In the genomic region with DNA sequence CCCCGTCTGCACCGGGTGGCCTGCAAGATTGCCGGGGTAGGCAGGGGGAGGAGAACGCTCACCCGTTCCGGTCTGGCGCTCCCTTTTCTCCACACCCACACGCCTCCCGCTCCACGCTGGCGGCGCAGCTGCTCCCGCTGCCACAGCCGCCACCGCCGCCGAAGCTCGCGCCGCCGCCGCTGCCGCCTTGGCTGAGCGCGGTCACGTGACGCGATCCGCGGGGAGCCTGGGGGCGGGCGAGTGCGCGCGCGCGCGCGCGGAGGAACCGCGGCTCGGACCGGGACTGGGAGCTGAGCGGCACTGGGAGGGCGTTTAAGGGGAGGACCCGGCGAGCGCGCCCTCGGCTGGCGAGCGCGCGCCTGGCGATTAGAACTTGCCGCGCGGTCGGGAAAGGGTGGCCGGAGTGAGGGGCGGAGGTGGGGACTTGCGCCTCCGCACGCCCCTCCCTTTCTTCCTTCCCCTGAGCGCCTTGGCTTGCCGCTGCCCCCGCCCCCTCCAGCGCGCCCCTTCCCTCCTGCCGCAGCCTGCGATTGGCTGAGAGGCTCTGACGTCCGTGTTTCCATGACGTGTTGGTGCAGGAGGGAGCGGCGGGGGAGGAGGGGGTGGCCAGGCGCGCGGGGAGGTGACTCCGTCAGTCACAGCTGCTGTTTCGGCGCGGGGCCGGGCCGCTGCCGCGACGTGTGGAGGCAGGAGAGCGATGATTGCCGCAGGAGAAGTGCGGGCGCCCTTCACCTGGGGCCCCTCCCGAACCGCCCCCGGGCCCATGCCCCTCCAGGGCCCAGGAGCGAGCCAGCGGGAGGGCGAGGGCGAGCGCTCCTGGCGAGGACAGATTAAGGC, we compare ENCODE assay signal across 1 cellular context.
TF ChIP-seq lines count a peak whose summit lies in the region.

No MANE protein-coding gene starts in this region.

TF ChIP-seq in HepG2, 621 proteins besides CTCF, POLR2A, EP300 and RAD21 (continued from another document and continues in another):
- TF ChIP-seq, protein P1, sequence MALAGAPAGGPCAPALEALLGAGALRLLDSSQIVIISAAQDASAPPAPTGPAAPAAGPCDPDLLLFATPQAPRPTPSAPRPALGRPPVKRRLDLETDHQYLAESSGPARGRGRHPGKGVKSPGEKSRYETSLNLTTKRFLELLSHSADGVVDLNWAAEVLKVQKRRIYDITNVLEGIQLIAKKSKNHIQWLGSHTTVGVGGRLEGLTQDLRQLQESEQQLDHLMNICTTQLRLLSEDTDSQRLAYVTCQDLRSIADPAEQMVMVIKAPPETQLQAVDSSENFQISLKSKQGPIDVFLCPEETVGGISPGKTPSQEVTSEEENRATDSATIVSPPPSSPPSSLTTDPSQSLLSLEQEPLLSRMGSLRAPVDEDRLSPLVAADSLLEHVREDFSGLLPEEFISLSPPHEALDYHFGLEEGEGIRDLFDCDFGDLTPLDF (CRISPR knock-in tag; IDR thresholded peaks at IDR 0.05) = 0 out of 2 replicates have a peak, but pooled peaks have one; percentile 53
- TF ChIP-seq RCOR2 (CRISPR knock-in tag; IDR thresholded peaks at IDR 0.05) = no peak
- TF ChIP-seq, protein P2, sequence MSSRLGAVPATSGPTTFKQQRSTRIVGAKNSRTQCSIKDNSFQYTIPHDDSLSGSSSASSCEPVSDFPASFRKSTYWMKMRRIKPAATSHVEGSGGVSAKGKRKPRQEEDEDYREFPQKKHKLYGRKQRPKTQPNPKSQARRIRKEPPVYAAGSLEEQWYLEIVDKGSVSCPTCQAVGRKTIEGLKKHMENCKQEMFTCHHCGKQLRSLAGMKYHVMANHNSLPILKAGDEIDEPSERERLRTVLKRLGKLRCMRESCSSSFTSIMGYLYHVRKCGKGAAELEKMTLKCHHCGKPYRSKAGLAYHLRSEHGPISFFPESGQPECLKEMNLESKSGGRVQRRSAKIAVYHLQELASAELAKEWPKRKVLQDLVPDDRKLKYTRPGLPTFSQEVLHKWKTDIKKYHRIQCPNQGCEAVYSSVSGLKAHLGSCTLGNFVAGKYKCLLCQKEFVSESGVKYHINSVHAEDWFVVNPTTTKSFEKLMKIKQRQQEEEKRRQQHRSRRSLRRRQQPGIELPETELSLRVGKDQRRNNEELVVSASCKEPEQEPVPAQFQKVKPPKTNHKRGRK (CRISPR knock-in tag; IDR thresholded peaks at IDR 0.05) = no peak
- TF ChIP-seq IKZF1 (IDR thresholded peaks at IDR 0.05) = no peak
- peak; percentile 64; the same call in 1 of the 2 replicates for TF ChIP-seq ZNF788 (CRISPR knock-in tag; IDR thresholded peaks at IDR 0.05; ENCODE audit: borderline replicate concordance)
- TF ChIP-seq ZNF512B (CRISPR knock-in tag; IDR thresholded peaks at IDR 0.05; ENCODE audit: borderline replicate concordance) = no peak
- peak; percentile 93 for TF ChIP-seq ATF1 (CRISPR knock-in tag; IDR thresholded peaks at IDR 0.05)
- TF ChIP-seq MLLT10 (CRISPR knock-in tag; IDR thresholded peaks at IDR 0.05) = no peak
- peak; percentile 91 for TF ChIP-seq ZGPAT (CRISPR knock-in tag; IDR thresholded peaks at IDR 0.05)
- TF ChIP-seq ZNF382 (CRISPR knock-in tag; IDR thresholded peaks at IDR 0.05; ENCODE audit: borderline replicate concordance) = no peak
- 0 out of 2 replicates have a peak, but pooled peaks have one; percentile 7 for TF ChIP-seq TFE3 (CRISPR knock-in tag; IDR thresholded peaks at IDR 0.05)
- TF ChIP-seq FOXA3 (CRISPR knock-in tag; IDR thresholded peaks at IDR 0.05) = no peak
- TF ChIP-seq ZNF430 (CRISPR knock-in tag; IDR thresholded peaks at IDR 0.05) = peak; percentile 71; the same call in 1 of the 2 replicates
- 0 out of 2 replicates have a peak, but pooled peaks have one; percentile 19 for TF ChIP-seq ATF2 (CRISPR knock-in tag; IDR thresholded peaks at IDR 0.05)
- TF ChIP-seq SMAD1 (CRISPR knock-in tag; IDR thresholded peaks at IDR 0.05; ENCODE audit: borderline replicate concordance, low read depth) = no peak
- TF ChIP-seq, protein P3, sequence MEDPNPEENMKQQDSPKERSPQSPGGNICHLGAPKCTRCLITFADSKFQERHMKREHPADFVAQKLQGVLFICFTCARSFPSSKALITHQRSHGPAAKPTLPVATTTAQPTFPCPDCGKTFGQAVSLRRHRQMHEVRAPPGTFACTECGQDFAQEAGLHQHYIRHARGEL (CRISPR knock-in tag; IDR thresholded peaks at IDR 0.05) = no peak
- TF ChIP-seq ZNF12 (CRISPR knock-in tag; IDR thresholded peaks at IDR 0.05) = peak; percentile 59
- TF ChIP-seq, protein P4, sequence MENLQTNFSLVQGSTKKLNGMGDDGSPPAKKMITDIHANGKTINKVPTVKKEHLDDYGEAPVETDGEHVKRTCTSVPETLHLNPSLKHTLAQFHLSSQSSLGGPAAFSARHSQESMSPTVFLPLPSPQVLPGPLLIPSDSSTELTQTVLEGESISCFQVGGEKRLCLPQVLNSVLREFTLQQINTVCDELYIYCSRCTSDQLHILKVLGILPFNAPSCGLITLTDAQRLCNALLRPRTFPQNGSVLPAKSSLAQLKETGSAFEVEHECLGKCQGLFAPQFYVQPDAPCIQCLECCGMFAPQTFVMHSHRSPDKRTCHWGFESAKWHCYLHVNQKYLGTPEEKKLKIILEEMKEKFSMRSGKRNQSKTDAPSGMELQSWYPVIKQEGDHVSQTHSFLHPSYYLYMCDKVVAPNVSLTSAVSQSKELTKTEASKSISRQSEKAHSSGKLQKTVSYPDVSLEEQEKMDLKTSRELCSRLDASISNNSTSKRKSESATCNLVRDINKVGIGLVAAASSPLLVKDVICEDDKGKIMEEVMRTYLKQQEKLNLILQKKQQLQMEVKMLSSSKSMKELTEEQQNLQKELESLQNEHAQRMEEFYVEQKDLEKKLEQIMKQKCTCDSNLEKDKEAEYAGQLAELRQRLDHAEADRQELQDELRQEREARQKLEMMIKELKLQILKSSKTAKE (CRISPR knock-in tag; IDR thresholded peaks at IDR 0.05; ENCODE audit: borderline replicate concordance) = 0 out of 2 replicates have a peak, but pooled peaks have one; percentile 52
- TF ChIP-seq, protein P5, sequence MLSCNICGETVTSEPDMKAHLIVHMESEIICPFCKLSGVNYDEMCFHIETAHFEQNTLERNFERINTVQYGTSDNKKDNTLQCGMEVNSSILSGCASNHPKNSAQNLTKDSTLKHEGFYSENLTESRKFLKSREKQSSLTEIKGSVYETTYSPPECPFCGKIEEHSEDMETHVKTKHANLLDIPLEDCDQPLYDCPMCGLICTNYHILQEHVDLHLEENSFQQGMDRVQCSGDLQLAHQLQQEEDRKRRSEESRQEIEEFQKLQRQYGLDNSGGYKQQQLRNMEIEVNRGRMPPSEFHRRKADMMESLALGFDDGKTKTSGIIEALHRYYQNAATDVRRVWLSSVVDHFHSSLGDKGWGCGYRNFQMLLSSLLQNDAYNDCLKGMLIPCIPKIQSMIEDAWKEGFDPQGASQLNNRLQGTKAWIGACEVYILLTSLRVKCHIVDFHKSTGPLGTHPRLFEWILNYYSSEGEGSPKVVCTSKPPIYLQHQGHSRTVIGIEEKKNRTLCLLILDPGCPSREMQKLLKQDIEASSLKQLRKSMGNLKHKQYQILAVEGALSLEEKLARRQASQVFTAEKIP (CRISPR knock-in tag; IDR thresholded peaks at IDR 0.05; ENCODE audit: borderline replicate concordance) = no peak
- no peak for TF ChIP-seq ZNF891 (CRISPR knock-in tag; IDR thresholded peaks at IDR 0.05)
- no peak for TF ChIP-seq SOX13 (IDR thresholded peaks at IDR 0.05)
- TF ChIP-seq SOX13 (CRISPR knock-in tag; conservative IDR thresholded peaks at IDR 0.05 in 1 of 2, IDR thresholded peaks at IDR 0.05 in 1 of 2) = no peak
- TF ChIP-seq ZNF33A (CRISPR knock-in tag; IDR thresholded peaks at IDR 0.05; ENCODE audit: borderline replicate concordance) = no peak
- 0 out of 2 replicates have a peak, but pooled peaks have one; percentile 64 for TF ChIP-seq ZNF589 (CRISPR knock-in tag; conservative IDR thresholded peaks at IDR 0.05)
- TF ChIP-seq ZNF468 (CRISPR knock-in tag; IDR thresholded peaks at IDR 0.05) = 0 out of 2 replicates have a peak, but pooled peaks have one; percentile 59
- no peak for TF ChIP-seq ZNF263 (CRISPR knock-in tag; IDR thresholded peaks at IDR 0.05)
- TF ChIP-seq, protein P6, sequence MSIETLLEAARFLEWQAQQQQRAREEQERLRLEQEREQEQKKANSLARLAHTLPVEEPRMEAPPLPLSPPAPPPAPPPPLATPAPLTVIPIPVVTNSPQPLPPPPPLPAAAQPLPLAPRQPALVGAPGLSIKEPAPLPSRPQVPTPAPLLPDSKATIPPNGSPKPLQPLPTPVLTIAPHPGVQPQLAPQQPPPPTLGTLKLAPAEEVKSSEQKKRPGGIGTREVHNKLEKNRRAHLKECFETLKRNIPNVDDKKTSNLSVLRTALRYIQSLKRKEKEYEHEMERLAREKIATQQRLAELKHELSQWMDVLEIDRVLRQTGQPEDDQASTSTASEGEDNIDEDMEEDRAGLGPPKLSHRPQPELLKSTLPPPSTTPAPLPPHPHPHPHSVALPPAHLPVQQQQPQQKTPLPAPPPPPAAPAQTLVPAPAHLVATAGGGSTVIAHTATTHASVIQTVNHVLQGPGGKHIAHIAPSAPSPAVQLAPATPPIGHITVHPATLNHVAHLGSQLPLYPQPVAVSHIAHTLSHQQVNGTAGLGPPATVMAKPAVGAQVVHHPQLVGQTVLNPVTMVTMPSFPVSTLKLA (IDR thresholded peaks at IDR 0.05) = peak; percentile 46
- peak; percentile 65; the same call in 1 of the 2 replicates for TF ChIP-seq ZNF784 (CRISPR knock-in tag; IDR thresholded peaks at IDR 0.05; ENCODE audit: borderline replicate concordance)
- no peak; the same call in 1 of the 2 replicates for TF ChIP-seq NCOA2 (CRISPR knock-in tag; IDR thresholded peaks at IDR 0.05)
- peak; percentile 77 for TF ChIP-seq TBX2 (CRISPR knock-in tag; IDR thresholded peaks at IDR 0.05; ENCODE audit: borderline replicate concordance)
- TF ChIP-seq, protein P7, sequence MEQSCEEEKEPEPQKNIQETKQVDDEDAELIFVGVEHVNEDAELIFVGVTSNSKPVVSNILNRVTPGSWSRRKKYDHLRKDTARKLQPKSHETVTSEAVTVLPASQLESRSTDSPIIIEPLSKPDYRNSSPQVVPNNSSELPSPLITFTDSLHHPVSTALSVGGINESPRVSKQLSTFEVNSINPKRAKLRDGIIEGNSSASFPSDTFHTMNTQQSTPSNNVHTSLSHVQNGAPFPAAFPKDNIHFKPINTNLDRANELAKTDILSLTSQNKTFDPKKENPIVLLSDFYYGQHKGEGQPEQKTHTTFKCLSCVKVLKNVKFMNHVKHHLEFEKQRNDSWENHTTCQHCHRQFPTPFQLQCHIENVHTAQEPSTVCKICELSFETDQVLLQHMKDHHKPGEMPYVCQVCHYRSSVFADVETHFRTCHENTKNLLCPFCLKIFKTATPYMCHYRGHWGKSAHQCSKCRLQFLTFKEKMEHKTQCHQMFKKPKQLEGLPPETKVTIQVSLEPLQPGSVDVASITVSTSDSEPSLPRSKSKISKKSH (CRISPR knock-in tag; IDR thresholded peaks at IDR 0.05; ENCODE audit: borderline replicate concordance) = no peak
